ENCODE assay signal across 8 cellular contexts in the genomic region with DNA sequence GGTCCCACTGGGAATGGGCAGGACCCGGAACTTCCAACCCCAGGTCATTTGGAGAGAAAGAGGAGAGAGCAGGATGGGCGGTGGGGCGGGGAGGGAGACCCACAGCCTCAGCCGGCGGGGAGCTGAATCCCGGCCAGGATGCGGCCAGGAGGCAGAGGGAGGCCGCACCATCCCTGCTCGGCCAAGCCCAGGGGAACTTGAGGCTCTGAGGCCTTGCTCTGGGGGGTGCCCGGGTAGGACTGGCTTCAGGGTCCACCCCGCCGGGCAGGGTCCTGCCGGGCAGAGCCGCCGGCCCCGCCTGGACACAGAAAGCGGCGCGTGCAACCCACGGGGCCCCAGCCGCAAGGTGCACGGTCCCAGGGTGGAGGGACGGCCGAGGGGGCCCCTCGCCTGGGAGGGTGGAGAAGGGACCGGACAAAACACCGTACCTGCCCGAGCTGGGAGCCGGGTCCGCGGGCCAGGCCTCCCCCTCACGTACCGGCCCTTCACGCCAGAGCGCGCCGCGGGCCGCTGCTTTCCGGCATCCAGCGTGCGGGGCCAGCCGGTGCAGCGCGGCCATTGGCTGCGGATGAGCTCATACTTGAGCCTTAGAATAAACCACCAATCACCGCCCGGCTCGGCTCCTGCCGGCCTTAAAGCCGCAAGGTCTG. TPM values are rescaled to one million over a fixed set of nuclear protein-coding genes. Genes with fewer than 3 reads are reported as not detected.
DNase-seq lines count a peak whose midpoint lies in the region; ATAC-seq, FAIRE-seq and TF ChIP-seq lines count a peak whose summit lies in the region.

A gene with protein sequence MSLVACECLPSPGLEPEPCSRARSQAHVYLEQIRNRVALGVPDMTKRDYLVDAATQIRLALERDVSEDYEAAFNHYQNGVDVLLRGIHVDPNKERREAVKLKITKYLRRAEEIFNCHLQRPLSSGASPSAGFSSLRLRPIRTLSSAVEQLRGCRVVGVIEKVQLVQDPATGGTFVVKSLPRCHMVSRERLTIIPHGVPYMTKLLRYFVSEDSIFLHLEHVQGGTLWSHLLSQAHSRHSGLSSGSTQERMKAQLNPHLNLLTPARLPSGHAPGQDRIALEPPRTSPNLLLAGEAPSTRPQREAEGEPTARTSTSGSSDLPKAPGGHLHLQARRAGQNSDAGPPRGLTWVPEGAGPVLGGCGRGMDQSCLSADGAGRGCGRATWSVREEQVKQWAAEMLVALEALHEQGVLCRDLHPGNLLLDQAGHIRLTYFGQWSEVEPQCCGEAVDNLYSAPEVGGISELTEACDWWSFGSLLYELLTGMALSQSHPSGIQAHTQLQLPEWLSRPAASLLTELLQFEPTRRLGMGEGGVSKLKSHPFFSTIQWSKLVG (minus strand): TSS at position 509 of the 650 bp plus-strand sequence. CDS start 1,719 bp downstream, outside the sequence.

- H3K36me3 ChIP-seq in upper lobe of right lung: no peaks in the 10 kb centered on the region

- H3K4me3 ChIP-seq in upper lobe of right lung: peak within 1 kb of the TSS; percentile 61

- peak within 1 kb of the TSS; percentile 66 for H3K27ac ChIP-seq in angular gyrus (ENCODE audit: low read depth, low read length)
- no peak within 1 kb of the TSS for H3K27ac ChIP-seq in upper lobe of right lung

- TF ChIP-seq CTCF in progenitor cell of endocrine pancreas (IDR thresholded peaks at IDR 0.05; ENCODE audit: unreplicated experiment) (no peak), upper lobe of right lung (IDR thresholded peaks at IDR 0.05) (no peak)

- no peaks in the 10 kb centered on the region for H3K9me3 Mint-ChIP-seq in progenitor cell of endocrine pancreas (ENCODE audit: low read depth)

- intact Hi-C loops in left ventricle myocardium superior (cut with micrococcal nuclease): no loop called here
- intact Hi-C loops in upper lobe of right lung (cut with DNase I): no loop called here

- H3K27me3 Mint-ChIP-seq in progenitor cell of endocrine pancreas: peaks cover 80% of the 10 kb centered on the region

- H3K27me3 ChIP-seq in upper lobe of right lung: no peaks in the 10 kb centered on the region

- peak; percentile 34 for FAIRE-seq in G401.6 (lab: Jason Lieb, UNC)

- peaks cover 5% of the 10 kb centered on the region for H3K4me1 Mint-ChIP-seq in progenitor cell of endocrine pancreas (ENCODE audit: low read depth)

- H3K27ac Mint-ChIP-seq in progenitor cell of endocrine pancreas: no peak within 1 kb of the TSS

- ATAC-seq in HG02588 (IDR thresholded peaks at IDR 0.05; ENCODE audit: unreplicated experiment) (peak; percentile 87), left ventricle myocardium superior (peak; percentile 97), upper lobe of right lung (peak; percentile 95)

- no peaks in the 10 kb centered on the region for H3K9me3 ChIP-seq in upper lobe of right lung

- peak within 1 kb of the TSS; percentile 73 for H3K4me3 Mint-ChIP-seq in progenitor cell of endocrine pancreas (ENCODE audit: low read depth)

- peak; percentile 49 for DNase-seq in NCI-H1417 treated with DMSO at 0.1 percent for 48 hours (lab: John Stamatoyannopoulos, UW)
- peak; percentile 43 to 77 (median 66) for DNase-seq in T-helper 1 cell
- DNase-seq in left ventricle myocardium superior: peak; percentile 93
- DNase-seq in progenitor cell of endocrine pancreas (ENCODE audit: low spot score, unreplicated experiment): peak; percentile 60
- DNase-seq in upper lobe of right lung: peak; percentile 89

- H3K36me3 Mint-ChIP-seq in progenitor cell of endocrine pancreas (ENCODE audit: insufficient read depth): no peaks in the 10 kb centered on the region

- H3K4me1 ChIP-seq in upper lobe of right lung: peaks cover 9% of the 10 kb centered on the region

RNA-seq across cellular contexts. Expression of the gene that starts here (rescaled TPM):
- total RNA-seq in left ventricle myocardium superior (18.6 TPM), progenitor cell of endocrine pancreas (3.5 and 5.4 TPM in 2 replicates), upper lobe of right lung (5.1 TPM)
